In the genomic region with DNA sequence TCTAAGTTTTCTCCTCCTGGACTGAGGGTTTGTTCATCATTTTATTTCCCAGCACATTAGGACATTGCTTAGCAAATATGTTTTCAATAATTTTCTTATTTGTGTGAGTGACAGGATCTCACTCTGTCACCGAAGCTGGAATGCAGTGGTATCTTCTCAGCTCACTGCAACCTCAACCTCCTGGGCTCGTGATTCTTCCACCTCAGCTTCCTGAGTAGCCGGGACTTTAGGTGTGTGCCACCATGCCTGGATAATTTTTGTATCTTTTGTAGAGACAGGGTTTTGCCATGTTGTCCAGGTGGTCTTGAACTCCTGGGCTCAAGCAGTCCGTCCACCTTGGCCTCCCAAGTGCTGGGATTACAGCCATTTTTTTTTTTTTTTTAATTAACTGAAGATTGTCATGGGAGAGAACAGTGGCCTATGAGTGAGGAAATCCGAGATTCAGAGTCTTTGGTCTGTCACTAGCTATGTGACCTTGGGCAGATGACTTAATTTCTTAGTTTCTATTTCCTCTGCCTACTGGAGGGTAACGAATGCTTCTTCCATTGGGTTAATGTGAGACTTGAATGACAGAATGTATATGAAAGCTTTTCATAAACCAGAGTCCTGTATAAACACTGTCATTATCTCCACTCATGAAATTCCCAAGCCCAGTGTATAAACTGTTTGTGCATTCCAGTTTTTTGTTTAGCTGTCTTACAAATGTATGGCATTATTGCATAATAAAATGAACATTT, we compare ENCODE assay signal across 8 cellular contexts. TPM values are rescaled to one million over a fixed set of nuclear protein-coding genes. Genes with fewer than 3 reads are reported as not detected.
DNase-seq lines count a peak whose midpoint lies in the region; ATAC-seq and TF ChIP-seq lines count a peak whose summit lies in the region.
"Had no signal": no experiment of that assay in that cellular context is flagged by ENCODE, and none has a peak within 500 bp of the region (broad histone marks: within the 10 kb centered on the region; RNA-seq: fewer than 3 reads in every experiment).

No MANE protein-coding gene starts in this region.

- H3K36me3 Mint-ChIP-seq in GM23338 (ENCODE audit: low read depth) = peaks cover 17% of the 10 kb centered on the region
- H3K36me3 Mint-ChIP-seq in natural killer cell = no peaks in the 10 kb centered on the region

- H3K4me1 Mint-ChIP-seq in GM23338 (peaks cover 59% of the 10 kb centered on the region), natural killer cell (peaks cover 32 to 49% of the 10 kb centered on the region in 2 donors)

- H2AFZ ChIP-seq in GM23338 = no peak overlapping the region

- no peaks in the 10 kb centered on the region for H3K36me3 ChIP-seq in GM23338 (ENCODE audit: insufficient read depth)

- H3K4me2 ChIP-seq in GM23338 = no peak overlapping the region

- H3K9me3 Mint-ChIP-seq in GM23338 (peaks cover 5% of the 10 kb centered on the region; the same call in 1 of the 3 replicates), natural killer cell (no peaks in the 10 kb centered on the region)

- no peak overlapping the region for H3K4me3 Mint-ChIP-seq in GM23338
- peak overlapping the region; percentile 21 for H3K4me3 Mint-ChIP-seq in natural killer cell

- H3K27me3 ChIP-seq in GM23338 (ENCODE audit: insufficient read depth) (no peaks in the 10 kb centered on the region), dorsolateral prefrontal cortex (no peaks in the 10 kb centered on the region)

- H4K20me1 ChIP-seq in GM23338 (replicated peaks; ENCODE audit: insufficient read depth) = 0 out of 2 replicates have a peak, but pooled peaks cover 1% of the 10 kb centered on the region

- TF ChIP-seq CTCF in GM23338 (conservative IDR thresholded peaks at IDR 0.05; ENCODE audit: low read depth in 2 of 2) (no peak), natural killer cell (IDR thresholded peaks at IDR 0.05) (no peak), GM10266 (IDR thresholded peaks at IDR 0.05; ENCODE audit: control insufficient read depth, insufficient read depth, low read depth, missing control alignments) (no peak), dorsolateral prefrontal cortex (IDR thresholded peaks at IDR 0.05 in 54 of 56, conservative IDR thresholded peaks at IDR 0.05 in 2 of 56; ENCODE audit: low read depth in 1 of 56, partially characterized antibody in 56 of 56) (no peak)

- H3K79me2 ChIP-seq in GM23338 (replicated peaks; ENCODE audit: insufficient read depth) = peaks cover 90% of the 10 kb centered on the region

- H3F3A ChIP-seq in GM23338 (replicated peaks; ENCODE audit: low read depth) = 0 out of 2 replicates have a peak, but pooled peaks cover 3% of the 10 kb centered on the region

- H3K9me2 ChIP-seq in GM23338 (ENCODE audit: insufficient read depth) = no peaks in the 10 kb centered on the region

- H3K27ac ChIP-seq in GM23338 (ENCODE audit: low read depth) (peak overlapping the region; percentile 14; the same call in 1 of the 2 replicates), dorsolateral prefrontal cortex (no peak overlapping the region)

- H3K4me3 ChIP-seq in GM23338 = no peak overlapping the region
- no peak overlapping the region for H3K4me3 ChIP-seq in dorsolateral prefrontal cortex

- DNase-seq in GM23338 (ENCODE audit: low spot score) (no peak), natural killer cell (no peak), DMS114 treated with DMSO at 0.1 percent for 48 hours (lab: John Stamatoyannopoulos, UW; ENCODE audit: unreplicated experiment) (no peak), GM10266 (ENCODE audit: extremely low spot score) (no peak), dorsolateral prefrontal cortex (no peak)
- DNase-seq: hippocampal formation had no signal

- ATAC-seq in GM18907 (IDR thresholded peaks at IDR 0.05; ENCODE audit: unreplicated experiment) (peak; percentile 91), GM23338 (no peak), HG03565 (IDR thresholded peaks at IDR 0.05; ENCODE audit: unreplicated experiment) (peak; percentile 81), natural killer cell (peak in 1 of 3 donors; percentile 55)

- H3K27ac Mint-ChIP-seq in GM23338 (peak overlapping the region; percentile 39; the same call in 1 of the 2 replicates), natural killer cell (peak overlapping the region; percentile 46 to 64)

- peaks cover 55% of the 10 kb centered on the region for H3K4me1 ChIP-seq in GM23338 (ENCODE audit: insufficient read depth)

- peaks cover 3% of the 10 kb centered on the region for H3K27me3 Mint-ChIP-seq in GM23338 (ENCODE audit: insufficient read depth, low read depth, poor library complexity)
- no peaks in the 10 kb centered on the region for H3K27me3 Mint-ChIP-seq in natural killer cell (ENCODE audit: low read depth in 2 of 2)

- intact Hi-C loops in natural killer cell (cut with micrococcal nuclease) (no loop called here), dorsolateral prefrontal cortex (cut with DNase I) (no loop called here)

TF ChIP-seq in GM23338, 12 proteins besides CTCF, POLR2A, EP300 and RAD21 (continues in another document):
- TF ChIP-seq, protein P1, sequence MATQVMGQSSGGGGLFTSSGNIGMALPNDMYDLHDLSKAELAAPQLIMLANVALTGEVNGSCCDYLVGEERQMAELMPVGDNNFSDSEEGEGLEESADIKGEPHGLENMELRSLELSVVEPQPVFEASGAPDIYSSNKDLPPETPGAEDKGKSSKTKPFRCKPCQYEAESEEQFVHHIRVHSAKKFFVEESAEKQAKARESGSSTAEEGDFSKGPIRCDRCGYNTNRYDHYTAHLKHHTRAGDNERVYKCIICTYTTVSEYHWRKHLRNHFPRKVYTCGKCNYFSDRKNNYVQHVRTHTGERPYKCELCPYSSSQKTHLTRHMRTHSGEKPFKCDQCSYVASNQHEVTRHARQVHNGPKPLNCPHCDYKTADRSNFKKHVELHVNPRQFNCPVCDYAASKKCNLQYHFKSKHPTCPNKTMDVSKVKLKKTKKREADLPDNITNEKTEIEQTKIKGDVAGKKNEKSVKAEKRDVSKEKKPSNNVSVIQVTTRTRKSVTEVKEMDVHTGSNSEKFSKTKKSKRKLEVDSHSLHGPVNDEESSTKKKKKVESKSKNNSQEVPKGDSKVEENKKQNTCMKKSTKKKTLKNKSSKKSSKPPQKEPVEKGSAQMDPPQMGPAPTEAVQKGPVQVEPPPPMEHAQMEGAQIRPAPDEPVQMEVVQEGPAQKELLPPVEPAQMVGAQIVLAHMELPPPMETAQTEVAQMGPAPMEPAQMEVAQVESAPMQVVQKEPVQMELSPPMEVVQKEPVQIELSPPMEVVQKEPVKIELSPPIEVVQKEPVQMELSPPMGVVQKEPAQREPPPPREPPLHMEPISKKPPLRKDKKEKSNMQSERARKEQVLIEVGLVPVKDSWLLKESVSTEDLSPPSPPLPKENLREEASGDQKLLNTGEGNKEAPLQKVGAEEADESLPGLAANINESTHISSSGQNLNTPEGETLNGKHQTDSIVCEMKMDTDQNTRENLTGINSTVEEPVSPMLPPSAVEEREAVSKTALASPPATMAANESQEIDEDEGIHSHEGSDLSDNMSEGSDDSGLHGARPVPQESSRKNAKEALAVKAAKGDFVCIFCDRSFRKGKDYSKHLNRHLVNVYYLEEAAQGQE (IDR thresholded peaks at IDR 0.05; ENCODE audit: unreplicated experiment) = no peak
- TF ChIP-seq POLR2AphosphoS5 (IDR thresholded peaks at IDR 0.05; ENCODE audit: low read depth) (no peak), ZNF331 (CRISPR knock-in tag; IDR thresholded peaks at IDR 0.05; ENCODE audit: low read depth) (no peak)

RNA-seq across cellular contexts. Expression of a gene that starts 23.9 kb away (rescaled TPM):
- total RNA-seq in GM23338 (2014; rRNA removed; shearing (Covaris generic)) = 30.2 and 40.4 TPM in 2 replicates
- polyA plus RNA-seq in GM23338 (2016; fragmentation: Nextera tagmentation; extraction: Ambion mirVana) = 7.3 and 7.9 TPM in 2 replicates
- total RNA-seq in natural killer cell (10 to 100 TPM; 15.1 to 23.6 (median 22.6) TPM), dorsolateral prefrontal cortex (10 to 100 TPM; 19.6 to 55.0 (median 32.2) TPM)
